ENCODE assay signal across 26 cellular contexts in the genomic region with DNA sequence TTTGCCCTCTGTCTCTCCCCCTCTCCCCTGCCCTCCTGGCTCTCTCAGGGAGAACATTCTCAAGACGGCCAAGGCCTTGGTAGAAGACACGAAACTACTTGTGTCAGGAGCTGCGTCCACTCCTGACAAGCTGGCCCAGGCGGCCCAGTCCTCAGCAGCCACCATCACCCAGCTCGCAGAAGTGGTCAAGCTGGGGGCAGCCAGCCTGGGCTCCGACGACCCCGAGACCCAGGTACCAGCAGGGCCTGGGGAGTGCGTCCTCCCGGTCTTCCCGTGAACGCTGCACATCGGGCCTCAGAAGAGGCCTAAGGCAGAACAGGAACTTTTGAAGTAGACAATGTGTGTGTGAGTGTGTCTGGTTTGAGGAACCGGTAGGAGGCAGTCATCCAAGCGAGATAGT.
DNase-seq lines count a peak whose midpoint lies in the region; ATAC-seq, FAIRE-seq and TF ChIP-seq lines count a peak whose summit lies in the region.
"Had no signal": no experiment of that assay in that cellular context is flagged by ENCODE, and none has a peak within 500 bp of the region (broad histone marks: within the 10 kb centered on the region; RNA-seq: fewer than 3 reads in every experiment).

No MANE protein-coding gene starts in this region.

- H3K27me3 Mint-ChIP-seq in neural progenitor cell (ENCODE audit: insufficient read depth, low read depth): peaks cover 5% of the 10 kb centered on the region
- no peaks in the 10 kb centered on the region for H3K27me3 Mint-ChIP-seq in chondrocyte (ENCODE audit: low read depth)

- DNase-seq in cardiac muscle cell (ENCODE audit: low read depth in 1 of 2, low spot score in 1 of 2): no peak
- DNase-seq in left ventricle myocardium superior: no peak
- DNase-seq in K562 (ENCODE audit: extremely low read depth in 1 of 4, low spot score in 3 of 4): no peak
- no peak for DNase-seq in neural progenitor cell (ENCODE audit: low spot score)
- no peak for DNase-seq in chondrocyte (ENCODE audit: low spot score)
- DNase-seq in H54 (ENCODE audit: insufficient read length, low spot score): no peak
- DNase-seq: COR-L47; DMS 273 treated with DMSO at 0.1 percent for 48 hours; GF-D8; IMR-90; MM.1S; NCI-H1048; NCI-H1417; NCI-H1694; NCI-H2029 treated with DMSO at 0.1 percent for 48 hours; NCI-H446 treated with DMSO at 0.1 percent for 48 hours; NCI-H526; NCI-H82; NK-92 treated with Interleukin-12 subunit alpha and Interleukin-12 subunit beta, amount 100 ng/mL, for 24 hours; PC-9 had no signal

- H3K4me3 ChIP-seq in cardiac muscle cell (no peak overlapping the region), K562 (no peak overlapping the region), neural progenitor cell (no peak overlapping the region)
- H3K4me3 ChIP-seq: PC-9, SJSA1 had no signal

- TF ChIP-seq POLR2A in K562 (conservative IDR thresholded peaks at IDR 0.05) (no peak), H54 (IDR thresholded peaks at IDR 0.05; ENCODE audit: low read depth, low read length) (no peak)

- H3K9me3 ChIP-seq in cardiac muscle cell (ENCODE audit: low read depth): no peaks in the 10 kb centered on the region
- H3K9me3 ChIP-seq in K562 (replicated peaks; ENCODE audit: control insufficient read depth, insufficient read depth, low read depth, low read length): no peaks in the 10 kb centered on the region
- no peaks in the 10 kb centered on the region for H3K9me3 ChIP-seq in neural progenitor cell (ENCODE audit: low read depth)
- H3K9me3 ChIP-seq: SJSA1 had no signal

- H3K4me1 Mint-ChIP-seq in neural progenitor cell (peaks cover 47% of the 10 kb centered on the region), chondrocyte (ENCODE audit: low read depth) (peaks cover 31% of the 10 kb centered on the region)

- H3K4me1 ChIP-seq in cardiac muscle cell (ENCODE audit: low read depth) (peaks cover 38% of the 10 kb centered on the region), K562 (replicated peaks in 1 of 2; ENCODE audit: control insufficient read depth in 2 of 2, insufficient read depth in 2 of 2, low read length in 2 of 2) (no peaks in the 10 kb centered on the region), neural progenitor cell (peaks cover 20% of the 10 kb centered on the region)
- H3K4me1 ChIP-seq: SJSA1 had no signal

- ATAC-seq in left ventricle myocardium superior (no peak), K562 (peak; percentile 42; the same call in 1 of the 3 replicates), GM21381 (IDR thresholded peaks at IDR 0.05; ENCODE audit: unreplicated experiment) (no peak)
- ATAC-seq: HCT116, Right ventricle myocardium inferior had no signal

- no peak overlapping the region for H2AFZ ChIP-seq in K562 (ENCODE audit: low read depth, low read length)
- no peak overlapping the region for H2AFZ ChIP-seq in neural progenitor cell (replicated peaks)
- H2AFZ ChIP-seq: PC-9 had no signal

- H3K36me3 Mint-ChIP-seq in neural progenitor cell: peaks cover 5% of the 10 kb centered on the region
- H3K36me3 Mint-ChIP-seq in chondrocyte (ENCODE audit: low read depth): peaks cover 4% of the 10 kb centered on the region

- H3K9me3 Mint-ChIP-seq in neural progenitor cell: no peaks in the 10 kb centered on the region
- no peaks in the 10 kb centered on the region for H3K9me3 Mint-ChIP-seq in chondrocyte (ENCODE audit: low read depth)

- TF ChIP-seq RAD21 in K562 (CRISPR knock-in tag; conservative IDR thresholded peaks at IDR 0.05 in 1 of 2, IDR thresholded peaks at IDR 0.05 in 1 of 2): no peak

- no peak for TF ChIP-seq EP300 in K562 (IDR thresholded peaks at IDR 0.05; ENCODE audit: low read length)

- intact Hi-C loops in left ventricle myocardium superior (cut with micrococcal nuclease): no loop called here
- intact Hi-C loops in K562 (cut with micrococcal nuclease): no loop called here

- H3K36me3 ChIP-seq in cardiac muscle cell (no peaks in the 10 kb centered on the region), K562 (ENCODE audit: control insufficient read depth, insufficient read depth, low read length) (no peaks in the 10 kb centered on the region), neural progenitor cell (no peaks in the 10 kb centered on the region)

- H3K27ac ChIP-seq in cardiac muscle cell (peak overlapping the region; percentile 77), K562 (ENCODE audit: extremely low read depth, low read depth, low read length) (no peak overlapping the region), neural progenitor cell (no peak overlapping the region)
- H3K27ac ChIP-seq: KMS-11, PC-9, SJSA1 had no signal

- no peaks in the 10 kb centered on the region for H3F3A ChIP-seq in neural progenitor cell (ENCODE audit: low read depth)

- no TSS peak for BruUV-seq in K562 (replicated peaks; lab: Mats Ljungman, UMichigan)

- H3K9me1 ChIP-seq in K562 (ENCODE audit: control insufficient read depth, insufficient read depth, low read length): peaks cover 4% of the 10 kb centered on the region

- CTCF ChIA-PET in K562 (lab: Yijun Ruan, JAX; ENCODE audit: low intra/inter-chr PET ratio): no interaction called here

- H3K9ac ChIP-seq in K562 (ENCODE audit: insufficient read depth in 1 of 2, low read depth in 2 of 2, low read length in 2 of 2): no peak overlapping the region
- no peak overlapping the region for H3K9ac ChIP-seq in neural progenitor cell
- H3K9ac ChIP-seq: KMS-11 had no signal

- H4K20me1 ChIP-seq in K562 (replicated peaks; ENCODE audit: control insufficient read depth, insufficient read depth, low read length) (peaks cover 8% of the 10 kb centered on the region; the same call in 1 of the 2 replicates), neural progenitor cell (ENCODE audit: low read depth) (no peaks in the 10 kb centered on the region)

- in situ Hi-C loops in K562 (cut with MboI): no loop called here

- H3K4me2 ChIP-seq in K562 (ENCODE audit: insufficient read depth, low read length) (no peak overlapping the region), neural progenitor cell (no peak overlapping the region)
- H3K4me2 ChIP-seq: KMS-11, PC-9 had no signal

- H3K79me2 ChIP-seq in K562 (ENCODE audit: control insufficient read depth, insufficient read depth, low read length) (no peaks in the 10 kb centered on the region), neural progenitor cell (ENCODE audit: low read depth) (no peaks in the 10 kb centered on the region)

- POLR2A ChIA-PET in K562 (lab: Yijun Ruan, JAX): no interaction called here

- H3K27me3 ChIP-seq in cardiac muscle cell (no peaks in the 10 kb centered on the region), K562 (ENCODE audit: control insufficient read depth in 2 of 2, insufficient read depth in 2 of 2, low read length in 2 of 2) (peaks cover 46 to 74% of the 10 kb centered on the region in 2 experiments), neural progenitor cell (no peaks in the 10 kb centered on the region)
- H3K27me3 ChIP-seq: SJSA1 had no signal

- H3K27ac Mint-ChIP-seq in neural progenitor cell (peak overlapping the region; percentile 84), chondrocyte (ENCODE audit: unreplicated experiment) (no peak overlapping the region)

- no peak for FAIRE-seq in K562 (lab: Jason Lieb, UNC)
- FAIRE-seq in H54 (lab: Jason Lieb, UNC): no peak
- FAIRE-seq: GM12891 had no signal

- no peak for TF ChIP-seq CTCF in cardiac muscle cell (IDR thresholded peaks at IDR 0.05; ENCODE audit: low read depth, low read length)
- TF ChIP-seq CTCF in K562 (IDR thresholded peaks at IDR 0.05 in 2 of 3, conservative IDR thresholded peaks at IDR 0.05 in 1 of 3; ENCODE audit: insufficient read depth in 2 of 3, low read depth in 1 of 3, low read length in 3 of 3): no peak
- TF ChIP-seq CTCF in neural progenitor cell (IDR thresholded peaks at IDR 0.05): no peak
- no peak for TF ChIP-seq CTCF in chondrocyte (IDR thresholded peaks at IDR 0.05)

- no peak overlapping the region for H3K4me3 Mint-ChIP-seq in neural progenitor cell
- H3K4me3 Mint-ChIP-seq in chondrocyte (ENCODE audit: unreplicated experiment): no peak overlapping the region

- under 1% methylated on average over 13 of the region's 15 CpGs for WGBS in K562 (ENCODE audit: insufficient coverage, low coverage, missing lambda C conversion rate)

TF ChIP-seq in K562, 482 proteins besides CTCF, POLR2A, EP300 and RAD21:
- TF ChIP-seq PHTF2 (CRISPR knock-in tag; IDR thresholded peaks at IDR 0.05) (no peak), CCNT2 (IDR thresholded peaks at IDR 0.05; ENCODE audit: borderline replicate concordance, extremely low read depth, insufficient read length, low read depth, low read length) (no peak), ZNF23 (CRISPR knock-in tag; IDR thresholded peaks at IDR 0.05) (no peak), RFX7 (CRISPR knock-in tag; IDR thresholded peaks at IDR 0.05) (no peak), ARID2 (IDR thresholded peaks at IDR 0.05) (no peak), BCOR (IDR thresholded peaks at IDR 0.05) (no peak), SIX5 (IDR thresholded peaks at IDR 0.05; ENCODE audit: borderline replicate concordance in 1 of 2, insufficient read depth in 1 of 2, low read depth in 1 of 2, low read length in 2 of 2) (no peak), ZC3H8 (IDR thresholded peaks at IDR 0.05) (no peak), SREBF1 (IDR thresholded peaks at IDR 0.05; ENCODE audit: borderline replicate concordance, low read depth, low read length) (no peak)
- TF ChIP-seq, protein P1, sequence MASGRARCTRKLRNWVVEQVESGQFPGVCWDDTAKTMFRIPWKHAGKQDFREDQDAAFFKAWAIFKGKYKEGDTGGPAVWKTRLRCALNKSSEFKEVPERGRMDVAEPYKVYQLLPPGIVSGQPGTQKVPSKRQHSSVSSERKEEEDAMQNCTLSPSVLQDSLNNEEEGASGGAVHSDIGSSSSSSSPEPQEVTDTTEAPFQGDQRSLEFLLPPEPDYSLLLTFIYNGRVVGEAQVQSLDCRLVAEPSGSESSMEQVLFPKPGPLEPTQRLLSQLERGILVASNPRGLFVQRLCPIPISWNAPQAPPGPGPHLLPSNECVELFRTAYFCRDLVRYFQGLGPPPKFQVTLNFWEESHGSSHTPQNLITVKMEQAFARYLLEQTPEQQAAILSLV (tag; IDR thresholded peaks at IDR 0.05): no peak
TF ChIP-seq in K562: peak in this region for 0.
